1 cellular context compared by ENCODE assay signal in the genomic region with DNA sequence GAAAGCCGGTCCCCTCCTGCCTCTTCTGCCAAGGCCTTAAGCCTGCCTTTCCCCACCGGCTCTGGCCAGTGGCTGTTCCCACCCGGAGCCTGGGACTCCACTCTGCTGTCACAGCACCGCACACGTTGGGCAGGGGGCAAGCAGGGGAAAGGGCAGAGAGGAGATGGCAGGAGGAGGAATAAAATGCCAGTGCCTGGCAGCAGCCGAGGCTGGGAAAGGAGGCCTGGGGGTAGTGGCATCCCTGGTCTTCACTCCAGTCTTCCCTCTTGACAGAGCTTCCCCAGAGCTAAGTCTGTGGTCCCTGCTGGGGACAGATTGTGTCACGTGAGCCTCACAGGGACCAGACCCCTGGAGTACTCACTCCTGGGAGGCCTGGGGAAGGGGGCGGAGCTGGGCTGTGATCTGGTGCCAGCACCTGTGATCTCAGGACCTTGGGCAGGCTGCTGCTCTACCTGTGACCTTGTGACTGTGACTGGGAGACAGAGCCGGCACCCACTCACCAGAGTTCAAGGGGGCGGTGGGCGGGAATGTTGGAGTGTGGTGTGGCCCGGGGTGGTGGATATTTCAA.
A peak's percentile ranks its signal among the peaks of the same experiment; 100 is the strongest.
TF ChIP-seq lines count a peak whose summit lies in the region.

No MANE protein-coding gene starts in this region.

TF ChIP-seq in K562, 482 proteins besides CTCF, POLR2A, EP300 and RAD21:
- TF ChIP-seq CBFA2T2 (conservative IDR thresholded peaks at IDR 0.05) (0 out of 2 replicates have a peak, but pooled peaks have one; percentile 8), SIRT6 (IDR thresholded peaks at IDR 0.05; ENCODE audit: low read depth, low read length) (no peak), ETV6 (IDR thresholded peaks at IDR 0.05; ENCODE audit: borderline replicate concordance in 1 of 2, low read depth in 2 of 2, low read length in 1 of 2) (no peak), ETV6 (CRISPR knock-in tag; IDR thresholded peaks at IDR 0.05; ENCODE audit: borderline replicate concordance) (no peak), MAFG (tag; conservative IDR thresholded peaks at IDR 0.05) (no peak), MXI1 (IDR thresholded peaks at IDR 0.05; ENCODE audit: low read depth, low read length) (no peak), NEUROD1 (IDR thresholded peaks at IDR 0.05; ENCODE audit: borderline replicate concordance, low read depth, low read length, partially characterized antibody) (no peak), ZNF766 (CRISPR knock-in tag; conservative IDR thresholded peaks at IDR 0.05) (no peak), PML (IDR thresholded peaks at IDR 0.05; ENCODE audit: low read length) (no peak)
- TF ChIP-seq, protein P1, sequence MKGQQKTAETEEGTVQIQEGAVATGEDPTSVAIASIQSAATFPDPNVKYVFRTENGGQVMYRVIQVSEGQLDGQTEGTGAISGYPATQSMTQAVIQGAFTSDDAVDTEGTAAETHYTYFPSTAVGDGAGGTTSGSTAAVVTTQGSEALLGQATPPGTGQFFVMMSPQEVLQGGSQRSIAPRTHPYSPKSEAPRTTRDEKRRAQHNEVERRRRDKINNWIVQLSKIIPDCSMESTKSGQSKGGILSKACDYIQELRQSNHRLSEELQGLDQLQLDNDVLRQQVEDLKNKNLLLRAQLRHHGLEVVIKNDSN (CRISPR knock-in tag; IDR thresholded peaks at IDR 0.05): peak; percentile 63
- TF ChIP-seq, protein P2, sequence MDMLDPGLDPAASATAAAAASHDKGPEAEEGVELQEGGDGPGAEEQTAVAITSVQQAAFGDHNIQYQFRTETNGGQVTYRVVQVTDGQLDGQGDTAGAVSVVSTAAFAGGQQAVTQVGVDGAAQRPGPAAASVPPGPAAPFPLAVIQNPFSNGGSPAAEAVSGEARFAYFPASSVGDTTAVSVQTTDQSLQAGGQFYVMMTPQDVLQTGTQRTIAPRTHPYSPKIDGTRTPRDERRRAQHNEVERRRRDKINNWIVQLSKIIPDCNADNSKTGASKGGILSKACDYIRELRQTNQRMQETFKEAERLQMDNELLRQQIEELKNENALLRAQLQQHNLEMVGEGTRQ (CRISPR knock-in tag; IDR thresholded peaks at IDR 0.05): peak; percentile 53; the same call in 1 of the 2 replicates
- TF ChIP-seq, protein P3, sequence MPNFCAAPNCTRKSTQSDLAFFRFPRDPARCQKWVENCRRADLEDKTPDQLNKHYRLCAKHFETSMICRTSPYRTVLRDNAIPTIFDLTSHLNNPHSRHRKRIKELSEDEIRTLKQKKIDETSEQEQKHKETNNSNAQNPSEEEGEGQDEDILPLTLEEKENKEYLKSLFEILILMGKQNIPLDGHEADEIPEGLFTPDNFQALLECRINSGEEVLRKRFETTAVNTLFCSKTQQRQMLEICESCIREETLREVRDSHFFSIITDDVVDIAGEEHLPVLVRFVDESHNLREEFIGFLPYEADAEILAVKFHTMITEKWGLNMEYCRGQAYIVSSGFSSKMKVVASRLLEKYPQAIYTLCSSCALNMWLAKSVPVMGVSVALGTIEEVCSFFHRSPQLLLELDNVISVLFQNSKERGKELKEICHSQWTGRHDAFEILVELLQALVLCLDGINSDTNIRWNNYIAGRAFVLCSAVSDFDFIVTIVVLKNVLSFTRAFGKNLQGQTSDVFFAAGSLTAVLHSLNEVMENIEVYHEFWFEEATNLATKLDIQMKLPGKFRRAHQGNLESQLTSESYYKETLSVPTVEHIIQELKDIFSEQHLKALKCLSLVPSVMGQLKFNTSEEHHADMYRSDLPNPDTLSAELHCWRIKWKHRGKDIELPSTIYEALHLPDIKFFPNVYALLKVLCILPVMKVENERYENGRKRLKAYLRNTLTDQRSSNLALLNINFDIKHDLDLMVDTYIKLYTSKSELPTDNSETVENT (CRISPR knock-in tag; IDR thresholded peaks at IDR 0.05): peak; percentile 13; the same call in 1 of the 2 replicates
TF ChIP-seq in K562: peak in this region for 4.
